In genomic region chr1:236974025-236974424, GRCh38 we compare ENCODE assay signal across 13 cellular contexts. TPM values are rescaled to one million over a fixed set of nuclear protein-coding genes. Genes with fewer than 3 reads are reported as not detected.
"Had no signal": no experiment of that assay in that cellular context is flagged by ENCODE, and none has a peak within 500 bp of the region (broad histone marks: within the 10 kb centered on the region; RNA-seq: fewer than 3 reads in every experiment).

No MANE protein-coding gene starts in this region.

RNA-seq across cellular contexts. Expression of gene MT1HL1, which starts 30.2 kb away (rescaled TPM):
- total RNA-seq: activated CD4-positive, alpha-beta T cell treated with anti-CD3 and anti-CD28 coated beads, Interleukin-2, amount 10 ng/mL, durations not matched to agents 24 days and 14 days; activated CD8-positive, alpha-beta memory T cell treated with anti-CD3 and anti-CD28 coated beads for 36 hours; activated CD8-positive, alpha-beta T cell treated with anti-CD3 and anti-CD28 coated beads for 36 hours; activated naive CD8-positive, alpha-beta T cell treated with anti-CD3 and anti-CD28 coated beads for 36 hours; activated T-cell treated with anti-CD3 and anti-CD28 coated beads, Interleukin-2, amount 50 U/mL, for 72 hours; activated T-helper 17 cell treated with anti-CD3 and anti-CD28 coated beads, Interleukin-2, amount 50 U/mL, for 72 hours; aorta; cardiac muscle cell; chondrocyte; colonic mucosa; RPMI7951; SJSA1 had no signal
- polyA plus RNA-seq: aorta, cardiac muscle cell, SK-N-SH had no signal
